In genomic region chr4:71231073-71231752, GRCh38 we compare ENCODE assay signal across 10 cellular contexts.
DNase-seq lines count a peak whose midpoint lies in the region; ATAC-seq, FAIRE-seq and TF ChIP-seq lines count a peak whose summit lies in the region.
"Had no signal": no experiment of that assay in that cellular context is flagged by ENCODE, and none has a peak within 500 bp of the region (broad histone marks: within the 10 kb centered on the region; RNA-seq: fewer than 3 reads in every experiment).

No MANE protein-coding gene starts in this region.

- TF ChIP-seq EP300 in tibial nerve (IDR thresholded peaks at IDR 0.05), result peak in 1 of 2 donors; percentile 46

- WGBS in tibial nerve, 2 donors, result 34 to 36% methylated on average over 13 of the region's 13 CpGs

- H3K4me1 ChIP-seq in duodenal mucosa (ENCODE audit: control insufficient read depth in 1 of 2, insufficient read depth in 2 of 2, low read length in 2 of 2), result peaks cover 26 to 34% of the 10 kb centered on the region in 2 donors
- peaks cover 0 to 36% (median 9%) of the 10 kb centered on the region in 4 donors for H3K4me1 ChIP-seq in tibial nerve

- no peak for TF ChIP-seq CTCF in tibial nerve (IDR thresholded peaks at IDR 0.05)

- FAIRE-seq in GM12892 (lab: Jason Lieb, UNC), result no peak
- FAIRE-seq: K562 had no signal

- no peak for TF ChIP-seq POLR2A in tibial nerve (IDR thresholded peaks at IDR 0.05)
- TF ChIP-seq POLR2A in GM12892 (IDR thresholded peaks at IDR 0.05; ENCODE audit: low read depth, low read length), result no peak

- H3K27me3 ChIP-seq in duodenal mucosa (ENCODE audit: control insufficient read depth in 1 of 2, insufficient read depth in 2 of 2, low read length in 2 of 2) (no peaks in the 10 kb centered on the region), tibial nerve (no peaks in the 10 kb centered on the region)

- H3K27ac ChIP-seq in duodenal mucosa (ENCODE audit: low read depth, low read length), result peak overlapping the region; percentile 39
- peak overlapping the region in 2 of 4 donors; percentile 7 to 65 for H3K27ac ChIP-seq in tibial nerve
- H3K27ac ChIP-seq: epithelial cell of prostate had no signal

- H3K36me3 ChIP-seq in duodenal mucosa (ENCODE audit: control insufficient read depth in 1 of 2, insufficient read depth in 2 of 2, low read length in 2 of 2) (no peaks in the 10 kb centered on the region), tibial nerve (no peaks in the 10 kb centered on the region)

- H3K9me3 ChIP-seq in duodenal mucosa (ENCODE audit: control insufficient read depth in 1 of 2, low read length in 2 of 2), result no peaks in the 10 kb centered on the region
- H3K9me3 ChIP-seq in tibial nerve, result no peaks in the 10 kb centered on the region

- no peak overlapping the region for H3K9ac ChIP-seq in duodenal mucosa (ENCODE audit: low read depth in 1 of 2, low read length in 2 of 2)

- ATAC-seq in GM19035 (IDR thresholded peaks at IDR 0.05; ENCODE audit: unreplicated experiment), result no peak
- ATAC-seq: K562 had no signal

- H3K4me3 ChIP-seq in duodenal mucosa (ENCODE audit: low read depth in 1 of 2, low read length in 2 of 2) (peak overlapping the region in 1 of 2 donors; percentile 34), tibial nerve (peak overlapping the region in 1 of 4 donors; percentile 24)
- H3K4me3 ChIP-seq: K562 had no signal

- DNase-seq in NCI-H1694 (lab: John Stamatoyannopoulos, UW) (peak; percentile 69), medulla oblongata (ENCODE audit: extremely low spot score) (peak; percentile 59), tibial nerve (ENCODE audit: low spot score in 2 of 2) (peak; percentile 45 to 52), GM12892 (ENCODE audit: insufficient read length) (no peak), cortex of kidney (lab: John Stamatoyannopoulos, UW) (no peak)
- DNase-seq: activated B cell treated with CpG ODN at 0.5 μM for 24 hours had no signal

Comparison
In these comparisons a context has a peak if more than half of its experiments do, and no peak if none do; other contexts are left out.
1. DNase-seq: peak in NCI-H1694 (single experiment), medulla oblongata (single experiment) and tibial nerve (2 of 2); none in GM12892 (single experiment) and cortex of kidney (single experiment).